8 cellular contexts compared by ENCODE assay signal in genomic region chr11:61021661-61022212, GRCh38. TPM values are rescaled to one million over a fixed set of nuclear protein-coding genes. Genes with fewer than 3 reads are reported as not detected.
DNase-seq lines count a peak whose midpoint lies in the region; ATAC-seq, FAIRE-seq and TF ChIP-seq lines count a peak whose summit lies in the region.

No MANE protein-coding gene starts in this region.

- peak overlapping the region in 3 of 5 donors; percentile 10 to 46 (median 36) for H3K4me3 Mint-ChIP-seq in immature natural killer cell

- no peaks in the 10 kb centered on the region for H3K4me1 ChIP-seq in uterus

- peaks cover 2 to 7% (median 3%) of the 10 kb centered on the region in 3 donors for H3K27me3 Mint-ChIP-seq in immature natural killer cell (ENCODE audit: low read depth in 3 of 3)

- no peaks in the 10 kb centered on the region for H3K9me3 Mint-ChIP-seq in immature natural killer cell

- peaks cover 32 to 36% of the 10 kb centered on the region in 2 donors for H3K4me1 Mint-ChIP-seq in immature natural killer cell

- H3K9me3 ChIP-seq in uterus (no peaks in the 10 kb centered on the region), WERI-Rb-1 (ENCODE audit: severe bottlenecking) (no peaks in the 10 kb centered on the region)

- no peak overlapping the region for H3K27ac ChIP-seq in uterus
- no peak overlapping the region for H3K27ac ChIP-seq in WERI-Rb-1

- H3K36me3 Mint-ChIP-seq in immature natural killer cell = peaks cover 9 to 17% (median 11%) of the 10 kb centered on the region in 3 donors

- no peak for FAIRE-seq in H54 (lab: Jason Lieb, UNC)

- no peak for TF ChIP-seq POLR2A in uterus (IDR thresholded peaks at IDR 0.05)
- TF ChIP-seq POLR2A in H54 (IDR thresholded peaks at IDR 0.05; ENCODE audit: low read depth, low read length) = no peak

- H3K27ac Mint-ChIP-seq in immature natural killer cell = peak overlapping the region; percentile 54 to 80 (median 71)

- H3K36me3 ChIP-seq in uterus = no peaks in the 10 kb centered on the region
- H3K36me3 ChIP-seq in WERI-Rb-1 = no peaks in the 10 kb centered on the region

- H3K4me3 ChIP-seq in uterus (no peak overlapping the region), WERI-Rb-1 (ENCODE audit: low read depth, low read length) (no peak overlapping the region)

- TF ChIP-seq CTCF in uterus (IDR thresholded peaks at IDR 0.05) (no peak), WERI-Rb-1 (IDR thresholded peaks at IDR 0.05; ENCODE audit: low read depth, low read length) (no peak)

- intact Hi-C loops in uterus (cut with DNase I; ENCODE audit: low total_unique reads) = no loop called here

- DNase-seq in NCI-H128 (lab: John Stamatoyannopoulos, UW; ENCODE audit: unreplicated experiment) (peak; percentile 16), immature natural killer cell (peak; percentile 46 to 55 (median 48)), uterus (no peak), H54 (ENCODE audit: insufficient read length, low spot score) (no peak), WERI-Rb-1 (no peak)
- DNase-seq in activated CD8-positive, alpha-beta memory T cell treated with anti-CD3 and anti-CD28 coated beads, Interleukin-2, amount 50 U/mL, for 4 hours = peak; percentile 89
- DNase-seq in stimulated activated CD8-positive, alpha-beta memory T cell treated with anti-CD3 and anti-CD28 coated beads, Interleukin-2, amount 100 ng/mL, for 1 hour (ENCODE audit: low read depth in 2 of 2) = peak; percentile 65 to 79

- no peaks in the 10 kb centered on the region for H3K27me3 ChIP-seq in uterus
- H3K27me3 ChIP-seq in WERI-Rb-1 (ENCODE audit: insufficient read depth, low read depth, severe bottlenecking) = peaks cover 2% of the 10 kb centered on the region

- no peak for ATAC-seq in GM21723 (IDR thresholded peaks at IDR 0.05; ENCODE audit: unreplicated experiment)

RNA-seq across cellular contexts. Expression of gene CD6, which starts 50.3 kb away (rescaled TPM):
- polyA plus RNA-seq in immature natural killer cell = 10 to 100 TPM; 17.3 to 47.3 (median 19.1) TPM
- 1 to 10 TPM in 1 of 4 donors, under 1 TPM in 2, not detected in 1; 0.26 to 2.0 (median 0.91) TPM for total RNA-seq in uterus

Comparison
In these comparisons a context has a peak if more than half of its experiments do, and no peak if none do; other contexts are left out.
1. DNase-seq: peak in NCI-H128 (single experiment), activated CD8-positive, alpha-beta memory T cell treated with anti-CD3 and anti-CD28 coated beads, Interleukin-2, amount 50 U/mL, for 4 hours (single experiment), immature natural killer cell (3 of 3) and stimulated activated CD8-positive, alpha-beta memory T cell treated with anti-CD3 and anti-CD28 coated beads, Interleukin-2, amount 100 ng/mL, for 1 hour (2 of 2); none in uterus (0 of 2), H54 (single experiment) and WERI-Rb-1 (single experiment).